In the genomic region with DNA sequence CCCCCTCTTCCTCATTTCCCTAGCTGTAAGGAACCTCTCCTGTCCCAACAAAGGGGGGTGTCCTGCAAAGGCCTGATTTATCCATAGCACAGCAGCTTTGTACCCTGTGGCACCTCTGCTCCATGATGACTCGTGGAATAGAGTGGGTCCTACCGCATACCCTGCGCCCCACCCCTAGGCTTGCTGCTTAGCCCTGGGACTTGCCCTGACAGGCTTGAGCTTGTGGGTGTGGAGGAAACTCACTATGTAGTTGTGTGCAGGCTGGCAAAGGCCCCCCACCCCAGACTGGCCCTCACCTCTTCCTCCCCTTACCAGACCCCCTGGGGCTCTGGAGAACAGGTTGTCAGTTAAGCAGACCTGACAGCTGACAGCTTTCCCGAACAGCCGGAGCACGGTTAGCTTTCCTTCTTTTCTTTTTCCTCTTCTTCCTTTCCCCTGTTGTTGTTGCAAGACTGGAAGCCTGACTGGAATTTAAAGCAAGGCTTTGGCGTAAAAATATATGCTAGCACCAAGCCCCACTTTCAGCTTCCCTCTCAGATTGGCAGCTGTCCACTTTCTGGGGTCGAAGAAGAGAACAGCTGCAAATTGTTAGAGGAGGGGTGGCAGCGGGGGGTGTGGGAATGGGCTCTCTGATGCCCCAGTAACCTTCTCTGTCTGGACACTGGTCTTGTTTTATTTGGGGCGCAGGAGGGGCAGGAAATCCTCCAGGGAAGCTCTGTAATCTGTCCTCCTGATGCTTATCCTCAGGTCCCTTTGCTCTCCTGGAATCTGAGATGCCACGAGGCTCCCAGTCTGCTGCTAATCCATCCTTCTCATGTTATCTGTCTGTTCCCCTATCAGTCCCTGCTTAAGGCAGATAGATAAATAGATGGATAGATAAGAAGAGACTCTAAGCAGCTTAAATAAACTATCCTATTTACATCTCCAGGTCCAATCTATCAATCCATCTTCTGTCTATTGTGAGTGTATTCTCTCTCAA, we compare ENCODE assay signal across 23 cellular contexts.
DNase-seq lines count a peak whose midpoint lies in the region; ATAC-seq lines count a peak whose summit lies in the region.
"Had no signal": no experiment of that assay in that cellular context is flagged by ENCODE, and none has a peak within 500 bp of the region (broad histone marks: within the 10 kb centered on the region; RNA-seq: fewer than 3 reads in every experiment).

No MANE protein-coding gene starts in this region.

- no peak for DNase-seq in T-helper 1 cell
- peak; percentile 31 for DNase-seq in epithelial cell of prostate (ENCODE audit: low read depth, low spot score)
- peak; percentile 37 for DNase-seq in myocyte (ENCODE audit: low read depth)
- DNase-seq in ureter (ENCODE audit: low spot score), result peak; percentile 61
- no peak for DNase-seq in Right ventricle myocardium superior
- DNase-seq in activated CD8-positive, alpha-beta memory T cell treated with anti-CD3 and anti-CD28 coated beads for 24 hours, result no peak
- DNase-seq: activated CD4-positive, alpha-beta T cell treated with anti-CD3 and anti-CD28 coated beads, Interleukin-2, amount 10 ng/mL, durations not matched to agents 7 days and 5 days; activated naive CD8-positive, alpha-beta T cell treated with anti-CD3 and anti-CD28 coated beads, Interleukin-2, amount 10 ng/mL, durations not matched to agents 7 days and 5 days; colonic mucosa; left ventricle myocardium inferior; mucosa of descending colon; NCI-H187; NCI-H2227 treated with DMSO at 0.1 percent for 48 hours; OCI-M1; psoas muscle; SHP77; small intestine; stimulated activated naive CD8-positive, alpha-beta T cell treated with anti-CD3 and anti-CD28 coated beads, Interleukin-15, Interleukin-2, amounts not matched to agents 100 U/mL and 50 U/mL, for 24 hours had no signal

- no peak overlapping the region for H3K4me3 Mint-ChIP-seq in T-helper 1 cell treated with Interleukin-12 subunit alpha and Interleukin-12 subunit beta and Interleukin-4 antibody, amounts not matched to agents 30 μg/mL and 1 μg/mL, for 36 hours
- H3K4me3 Mint-ChIP-seq: activated CD4-positive, alpha-beta T cell treated with anti-CD3 and anti-CD28 coated beads, Interleukin-2, amount 10 ng/mL, durations not matched to agents 7 days and 5 days; activated naive CD8-positive, alpha-beta T cell treated with anti-CD3 and anti-CD28 coated beads, Interleukin-2, amount 10 ng/mL, durations not matched to agents 7 days and 5 days; B cell had no signal

- peak overlapping the region; percentile 56 for H3K27ac Mint-ChIP-seq in T-helper 1 cell treated with Interleukin-12 subunit alpha and Interleukin-12 subunit beta and Interleukin-4 antibody, amounts not matched to agents 30 μg/mL and 1 μg/mL, for 36 hours
- H3K27ac Mint-ChIP-seq: activated CD4-positive, alpha-beta T cell treated with anti-CD3 and anti-CD28 coated beads, Interleukin-2, amount 10 ng/mL, durations not matched to agents 7 days and 5 days; activated naive CD8-positive, alpha-beta T cell treated with anti-CD3 and anti-CD28 coated beads, Interleukin-2, amount 10 ng/mL, durations not matched to agents 7 days and 5 days; B cell had no signal

- ATAC-seq in Right ventricle myocardium superior (ENCODE audit: poor library complexity) (no peak), HG03108 (IDR thresholded peaks at IDR 0.05; ENCODE audit: unreplicated experiment) (no peak)
- ATAC-seq: mucosa of descending colon; psoas muscle; stimulated activated naive CD8-positive, alpha-beta T cell treated with anti-CD3 and anti-CD28 coated beads, Interleukin-15, Interleukin-2, amounts not matched to agents 100 U/mL and 50 U/mL, for 24 hours had no signal

- no peaks in the 10 kb centered on the region for H3K36me3 Mint-ChIP-seq in T-helper 1 cell treated with Interleukin-12 subunit alpha and Interleukin-12 subunit beta and Interleukin-4 antibody, amounts not matched to agents 30 μg/mL and 1 μg/mL, for 36 hours (ENCODE audit: low read depth)
- H3K36me3 Mint-ChIP-seq: activated naive CD8-positive, alpha-beta T cell treated with anti-CD3 and anti-CD28 coated beads, Interleukin-2, amount 10 ng/mL, durations not matched to agents 7 days and 5 days had no signal

- no peaks in the 10 kb centered on the region for H3K27me3 Mint-ChIP-seq in T-helper 1 cell treated with Interleukin-12 subunit alpha and Interleukin-12 subunit beta and Interleukin-4 antibody, amounts not matched to agents 30 μg/mL and 1 μg/mL, for 36 hours (ENCODE audit: low read depth)
- H3K27me3 Mint-ChIP-seq: activated CD4-positive, alpha-beta T cell treated with anti-CD3 and anti-CD28 coated beads, Interleukin-2, amount 10 ng/mL, durations not matched to agents 7 days and 5 days; activated naive CD8-positive, alpha-beta T cell treated with anti-CD3 and anti-CD28 coated beads, Interleukin-2, amount 10 ng/mL, durations not matched to agents 7 days and 5 days had no signal

- H3K27ac ChIP-seq in epithelial cell of prostate, result no peak overlapping the region
- H3K27ac ChIP-seq: colonic mucosa, left ventricle myocardium inferior, neutrophil, psoas muscle, tibial nerve had no signal

- no peaks in the 10 kb centered on the region for H3K9me3 Mint-ChIP-seq in T-helper 1 cell treated with Interleukin-12 subunit alpha and Interleukin-12 subunit beta and Interleukin-4 antibody, amounts not matched to agents 30 μg/mL and 1 μg/mL, for 36 hours
- H3K9me3 Mint-ChIP-seq: activated CD4-positive, alpha-beta T cell treated with anti-CD3 and anti-CD28 coated beads, Interleukin-2, amount 10 ng/mL, durations not matched to agents 7 days and 5 days; activated naive CD8-positive, alpha-beta T cell treated with anti-CD3 and anti-CD28 coated beads, Interleukin-2, amount 10 ng/mL, durations not matched to agents 7 days and 5 days had no signal

- intact Hi-C loops in Right ventricle myocardium superior (cut with DNase I), result no loop called here

- H3K4me1 Mint-ChIP-seq in T-helper 1 cell treated with Interleukin-12 subunit alpha and Interleukin-12 subunit beta and Interleukin-4 antibody, amounts not matched to agents 30 μg/mL and 1 μg/mL, for 36 hours (ENCODE audit: low read depth), result no peaks in the 10 kb centered on the region
- H3K4me1 Mint-ChIP-seq: activated CD4-positive, alpha-beta T cell treated with anti-CD3 and anti-CD28 coated beads, Interleukin-2, amount 10 ng/mL, durations not matched to agents 7 days and 5 days; activated naive CD8-positive, alpha-beta T cell treated with anti-CD3 and anti-CD28 coated beads, Interleukin-2, amount 10 ng/mL, durations not matched to agents 7 days and 5 days; B cell had no signal

Comparison
In these comparisons a context has a peak if more than half of its experiments do, and no peak if none do; other contexts are left out.
1. DNase-seq: peak in epithelial cell of prostate (single experiment), myocyte (single experiment) and ureter (single experiment); none in T-helper 1 cell (0 of 5), Right ventricle myocardium superior (single experiment) and activated CD8-positive, alpha-beta memory T cell treated with anti-CD3 and anti-CD28 coated beads for 24 hours (single experiment).